25 cellular contexts compared by ENCODE assay signal in genomic region chr10:125125951-125126735, GRCh38. TPM values are rescaled to one million over a fixed set of nuclear protein-coding genes. Genes with fewer than 3 reads are reported as not detected.
DNase-seq lines count a peak whose midpoint lies in the region; ATAC-seq and TF ChIP-seq lines count a peak whose summit lies in the region.
"Had no signal": no experiment of that assay in that cellular context is flagged by ENCODE, and none has a peak within 500 bp of the region (broad histone marks: within the 10 kb centered on the region; RNA-seq: fewer than 3 reads in every experiment).

No MANE protein-coding gene starts in this region.

- no peak for ATAC-seq in natural killer cell
- no peak for ATAC-seq in left lobe of liver
- ATAC-seq: activated T-cell treated with anti-CD3 and anti-CD28 coated beads, Interleukin-2, amount 50 U/mL, for 72 hours had no signal

- H3K9me3 ChIP-seq in transverse colon: no peaks in the 10 kb centered on the region

- no peak for TF ChIP-seq POLR2A in transverse colon (IDR thresholded peaks at IDR 0.05)

- DNase-seq in HFFc6 (no peak), chondrocyte (ENCODE audit: low spot score) (peak; percentile 68), natural killer cell (no peak), transverse colon (no peak), UCSD-AML1 (lab: John Stamatoyannopoulos, UW; ENCODE audit: unreplicated experiment) (no peak), left lobe of liver (ENCODE audit: low spot score) (no peak)
- no peak for DNase-seq in activated CD8-positive, alpha-beta memory T cell treated with anti-CD3 and anti-CD28 coated beads, Interleukin-2, amount 50 U/mL, for 4 hours
- DNase-seq: activated CD4-positive, alpha-beta T cell treated with anti-CD3 and anti-CD28 coated beads, Interleukin-2, amount 10 ng/mL, durations not matched to agents 24 days and 14 days; activated naive CD4-positive, alpha-beta T cell treated with anti-CD3 and anti-CD28 coated beads, Interleukin-2, amount 50 U/mL, for 16 hours; activated T-cell treated with anti-CD3 and anti-CD28 coated beads, Interleukin-2, amount 50 U/mL, for 72 hours; CD8-positive, alpha-beta memory T cell; central memory CD4-positive, alpha-beta T cell; GDM1; NCI-H1417; NCI-H2081; NCI-H226; stimulated activated CD4-positive, alpha-beta T cell treated with anti-CD3 and anti-CD28 coated beads, Interleukin-2, amount 100 ng/mL, for 48 hours; substantia nigra; T-helper 2 cell had no signal

- no peak for TF ChIP-seq EP300 in transverse colon (IDR thresholded peaks at IDR 0.05; ENCODE audit: low read depth)

- peaks cover 25 to 41% (median 28%) of the 10 kb centered on the region in 4 donors for H3K4me1 ChIP-seq in transverse colon

- H3K27me3 ChIP-seq in transverse colon: no peaks in the 10 kb centered on the region
- H3K27me3 ChIP-seq: dorsolateral prefrontal cortex had no signal

- TF ChIP-seq CTCF in HFFc6 (IDR thresholded peaks at IDR 0.05) (no peak), chondrocyte (IDR thresholded peaks at IDR 0.05) (no peak), natural killer cell (IDR thresholded peaks at IDR 0.05) (no peak), transverse colon (IDR thresholded peaks at IDR 0.05) (no peak)

- H3K27ac Mint-ChIP-seq in HFFc6 (peak overlapping the region; percentile 0; the same call in 1 of the 2 replicates), chondrocyte (ENCODE audit: unreplicated experiment) (peak overlapping the region; percentile 58), natural killer cell (peak overlapping the region; percentile 90 to 91)
- H3K27ac Mint-ChIP-seq: activated CD4-positive, alpha-beta T cell treated with anti-CD3 and anti-CD28 coated beads, Interleukin-2, amount 10 ng/mL, durations not matched to agents 24 days and 14 days; activated T-cell treated with anti-CD3 and anti-CD28 coated beads, Interleukin-2, amount 50 U/mL, for 72 hours; CD8-positive, alpha-beta memory T cell; stimulated activated effector memory CD8-positive, alpha-beta T cell treated with anti-CD3 and anti-CD28 coated beads, Interleukin-12 subunit alpha, Interleukin-12 subunit beta, amount 100 ng/mL, for 72 hours had no signal

- H3K9me3 Mint-ChIP-seq in HFFc6: no peaks in the 10 kb centered on the region
- no peaks in the 10 kb centered on the region for H3K9me3 Mint-ChIP-seq in chondrocyte (ENCODE audit: low read depth)
- H3K9me3 Mint-ChIP-seq in natural killer cell: no peaks in the 10 kb centered on the region
- H3K9me3 Mint-ChIP-seq: activated CD4-positive, alpha-beta T cell treated with anti-CD3 and anti-CD28 coated beads, Interleukin-2, amount 10 ng/mL, durations not matched to agents 24 days and 14 days; activated T-cell treated with anti-CD3 and anti-CD28 coated beads, Interleukin-2, amount 50 U/mL, for 72 hours; CD8-positive, alpha-beta memory T cell; stimulated activated effector memory CD8-positive, alpha-beta T cell treated with anti-CD3 and anti-CD28 coated beads, Interleukin-12 subunit alpha, Interleukin-12 subunit beta, amount 100 ng/mL, for 72 hours had no signal

- no peaks in the 10 kb centered on the region for H3K36me3 ChIP-seq in transverse colon

- H3K27me3 Mint-ChIP-seq in HFFc6 (ENCODE audit: insufficient read depth) (peaks cover 3% of the 10 kb centered on the region; the same call in 1 of the 2 replicates), chondrocyte (ENCODE audit: low read depth) (no peaks in the 10 kb centered on the region), natural killer cell (ENCODE audit: low read depth in 2 of 2) (no peaks in the 10 kb centered on the region)
- H3K27me3 Mint-ChIP-seq: activated CD4-positive, alpha-beta T cell treated with anti-CD3 and anti-CD28 coated beads, Interleukin-2, amount 10 ng/mL, durations not matched to agents 24 days and 14 days had no signal

- H3K4me3 ChIP-seq in transverse colon: no peak overlapping the region
- H3K4me3 ChIP-seq: dorsolateral prefrontal cortex, lung, SK-N-MC, smooth muscle cell had no signal

- intact Hi-C loops in natural killer cell (cut with micrococcal nuclease) (no loop called here), transverse colon (cut with DNase I; ENCODE audit: low total_unique reads) (no loop called here)

- in situ Hi-C loops in transverse colon (cut with MboI; ENCODE audit: low pct_ligation_motif_present in 1 of 4, low pct_unique_long_range_greater_than_20kb in 1 of 4, low sequenced_read_pairs in 3 of 4): no loop called here

- H3K36me3 Mint-ChIP-seq in HFFc6 (ENCODE audit: low read depth): peaks cover 34% of the 10 kb centered on the region
- H3K36me3 Mint-ChIP-seq in chondrocyte (ENCODE audit: low read depth): peaks cover 5% of the 10 kb centered on the region
- H3K36me3 Mint-ChIP-seq in natural killer cell: no peaks in the 10 kb centered on the region
- H3K36me3 Mint-ChIP-seq: CD8-positive, alpha-beta memory T cell; stimulated activated effector memory CD8-positive, alpha-beta T cell treated with anti-CD3 and anti-CD28 coated beads, Interleukin-12 subunit alpha, Interleukin-12 subunit beta, amount 100 ng/mL, for 72 hours had no signal

- H3K4me1 Mint-ChIP-seq in HFFc6 (ENCODE audit: low read depth) (peaks cover 61% of the 10 kb centered on the region), chondrocyte (ENCODE audit: low read depth) (peaks cover 54% of the 10 kb centered on the region), natural killer cell (peaks cover 91 to 96% of the 10 kb centered on the region in 2 donors)
- H3K4me1 Mint-ChIP-seq: activated CD4-positive, alpha-beta T cell treated with anti-CD3 and anti-CD28 coated beads, Interleukin-2, amount 10 ng/mL, durations not matched to agents 24 days and 14 days; CD8-positive, alpha-beta memory T cell; stimulated activated effector memory CD8-positive, alpha-beta T cell treated with anti-CD3 and anti-CD28 coated beads, Interleukin-12 subunit alpha, Interleukin-12 subunit beta, amount 100 ng/mL, for 72 hours had no signal

- H3K4me3 Mint-ChIP-seq in HFFc6 (no peak overlapping the region), chondrocyte (ENCODE audit: unreplicated experiment) (no peak overlapping the region), natural killer cell (peak overlapping the region; percentile 35)
- H3K4me3 Mint-ChIP-seq: activated CD4-positive, alpha-beta T cell treated with anti-CD3 and anti-CD28 coated beads, Interleukin-2, amount 10 ng/mL, durations not matched to agents 24 days and 14 days; activated T-cell treated with anti-CD3 and anti-CD28 coated beads, Interleukin-2, amount 50 U/mL, for 72 hours; CD8-positive, alpha-beta memory T cell; stimulated activated effector memory CD8-positive, alpha-beta T cell treated with anti-CD3 and anti-CD28 coated beads, Interleukin-12 subunit alpha, Interleukin-12 subunit beta, amount 100 ng/mL, for 72 hours had no signal

- 81 to 93% methylated on average over 4 to 22 of the region's 22 CpGs for WGBS in transverse colon (ENCODE audit: low coverage in 1 of 2), 2 donors

- H3K27ac ChIP-seq in transverse colon: peak overlapping the region in 3 of 4 donors; percentile 85 to 89 (median 88)
- H3K27ac ChIP-seq: SK-N-MC, VCaP had no signal

RNA-seq across cellular contexts. Expression of gene CTBP2, which starts 34.2 kb away (rescaled TPM):
- total RNA-seq in HFFc6 (2021; fragmentation: NEBNext Ultra II Directional; extraction: Animal tissue kit (Norgen Biotek cat#: 25700)): 10 to 100 TPM; 70.6 to 86.9 (median 78.8) TPM
- total RNA-seq in chondrocyte (62.6 to 90.6 TPM (median 86.4 TPM) in 3 replicates), natural killer cell (100 to 1,000 TPM; 120 to 179 (median 124) TPM), transverse colon (100 to 1,000 TPM in 1 of 4 donors, 10 to 100 TPM in 3; 71.9 to 247 (median 98.4) TPM), left lobe of liver (5.8 TPM)

Comparison
In these comparisons a context has a peak if more than half of its experiments do, and no peak if none do; other contexts are left out.
1. H3K27ac Mint-ChIP-seq: peak in every context shown above with its lines; median percentile 90 in natural killer cell; 58 in chondrocyte; 0 in HFFc6.